Comparison of ENCODE assay signal across 8 cellular contexts in the genomic region with DNA sequence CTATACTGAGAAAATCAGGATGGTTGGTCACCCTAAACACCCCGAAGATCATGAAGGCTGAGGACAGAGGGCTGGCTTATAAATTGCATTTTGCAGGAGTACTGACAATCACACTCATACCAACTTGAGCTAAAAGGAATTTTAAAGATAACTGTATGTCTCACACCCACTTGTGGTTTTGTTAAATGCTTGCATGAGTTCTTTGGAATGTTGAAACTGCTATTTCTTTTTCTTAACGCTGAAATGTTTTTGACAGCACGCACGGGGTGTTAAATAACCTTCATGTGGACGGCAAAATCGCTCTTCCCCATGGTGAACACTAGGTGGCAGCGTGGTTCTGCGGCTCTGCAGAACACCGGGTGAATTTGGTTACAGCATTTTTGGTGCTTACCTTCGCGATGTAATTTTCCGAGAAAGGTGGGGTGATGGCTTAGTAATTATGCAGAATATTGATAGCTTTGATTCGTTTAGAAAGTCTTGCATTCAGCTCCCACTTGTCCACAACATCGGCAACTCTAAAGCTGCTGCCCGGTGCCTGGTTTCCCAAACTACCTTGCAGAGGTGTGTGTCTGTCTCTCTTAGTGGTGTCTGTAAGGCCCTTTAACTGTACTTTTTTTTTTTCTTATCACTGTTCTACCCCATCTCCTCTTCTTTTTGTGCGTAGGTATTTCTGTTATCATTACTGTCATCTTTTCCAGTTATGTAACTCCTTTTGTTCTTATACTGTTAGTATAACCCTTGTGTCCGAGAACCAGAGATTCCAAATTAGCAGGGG. TPM values are rescaled to one million over a fixed set of nuclear protein-coding genes. Genes with fewer than 3 reads are reported as not detected.
DNase-seq lines count a peak whose midpoint lies in the region; ATAC-seq and TF ChIP-seq lines count a peak whose summit lies in the region.

No MANE protein-coding gene starts in this region.

- H3K27me3 ChIP-seq in aorta (ENCODE audit: control insufficient read depth in 1 of 2, insufficient read depth in 2 of 2, low read length in 1 of 2) = no peaks in the 10 kb centered on the region

- no peaks in the 10 kb centered on the region for H3K9me3 Mint-ChIP-seq in activated naive CD4-positive, alpha-beta T cell treated with anti-CD3 and anti-CD28 coated beads for 36 hours

- DNase-seq in NCI-H510A treated with DMSO at 0.1 percent for 48 hours (lab: John Stamatoyannopoulos, UW) = peak; percentile 55
- no peak for DNase-seq in NCI-H510A (lab: John Stamatoyannopoulos, UW)
- DNase-seq in LNCaP clone FGC (ENCODE audit: low read depth) = peak; percentile 10
- DNase-seq in SIG-M5 treated with dmso at 0.1 percent for 504 hours (lab: John Stamatoyannopoulos, UW; ENCODE audit: unreplicated experiment) = peak; percentile 61
- peak; percentile 63 for DNase-seq in activated naive CD4-positive, alpha-beta T cell treated with anti-CD3 and anti-CD28 coated beads for 36 hours
- peak; percentile 62 for DNase-seq in globus pallidus (ENCODE audit: low spot score)
- peak in 7 of 10 donors; percentile 42 to 94 (median 67) for DNase-seq in posterior cingulate gyrus
- DNase-seq in aorta = peak in 1 of 2 donors; percentile 65

- 19% methylated on average over 17 of the region's 17 CpGs for whole genome bisulfite sequencing in aorta, 2 donors

- intact Hi-C loops in activated naive CD4-positive, alpha-beta T cell treated with anti-CD3 and anti-CD28 coated beads for 36 hours (cut with micrococcal nuclease) = loop anchor here (1.0 to 5.0 kb wide), 7 partner anchors 56 to 810 kb away; a partner anchor contains a TSS
- intact Hi-C loops in posterior cingulate gyrus (cut with DNase I) (loop anchor here (1.0 to 5.0 kb wide), 4 partner anchors 56 to 515 kb away; no protein-coding TSS in a partner anchor), aorta (cut with DNase I) (loop anchor here (2.0 to 5.0 kb wide), 6 partner anchors 56 to 516 kb away; no protein-coding TSS in a partner anchor)

- no peaks in the 10 kb centered on the region for H3K36me3 Mint-ChIP-seq in activated naive CD4-positive, alpha-beta T cell treated with anti-CD3 and anti-CD28 coated beads for 36 hours (ENCODE audit: low read depth)

- no peak overlapping the region for H3K4me3 Mint-ChIP-seq in activated naive CD4-positive, alpha-beta T cell treated with anti-CD3 and anti-CD28 coated beads for 36 hours

- no peaks in the 10 kb centered on the region for H3K4me1 ChIP-seq in aorta (ENCODE audit: control insufficient read depth in 1 of 2, insufficient read depth in 2 of 2, low read length in 2 of 2)

- no peaks in the 10 kb centered on the region for H3K9me3 ChIP-seq in aorta (ENCODE audit: control insufficient read depth, low read length)

- no peaks in the 10 kb centered on the region for H3K36me3 ChIP-seq in aorta (ENCODE audit: control insufficient read depth in 1 of 2, insufficient read depth in 2 of 2, low read length in 1 of 2)

- no peak overlapping the region for H3K4me3 ChIP-seq in LNCaP clone FGC (ENCODE audit: low read depth, low read length)
- no peak overlapping the region for H3K4me3 ChIP-seq in aorta (ENCODE audit: low read length in 2 of 2)

- peak; percentile 70 for ATAC-seq in aorta (ENCODE audit: low FRiP score)

- H3K27ac ChIP-seq in aorta (ENCODE audit: low read depth in 1 of 2, low read length in 2 of 2) = no peak overlapping the region

- H3K27me3 Mint-ChIP-seq in activated naive CD4-positive, alpha-beta T cell treated with anti-CD3 and anti-CD28 coated beads for 36 hours (ENCODE audit: low read depth) = peaks cover 10% of the 10 kb centered on the region

- H3K4me1 Mint-ChIP-seq in activated naive CD4-positive, alpha-beta T cell treated with anti-CD3 and anti-CD28 coated beads for 36 hours (ENCODE audit: low read depth) = peaks cover 3% of the 10 kb centered on the region

- TF ChIP-seq CTCF in LNCaP clone FGC (IDR thresholded peaks at IDR 0.05; ENCODE audit: control insufficient read depth, extremely low read depth, insufficient read depth) = peak; percentile 99

- CTCF ChIA-PET in activated naive CD4-positive, alpha-beta T cell treated with anti-CD3 and anti-CD28 coated beads for 36 hours (lab: Charles Lee) = interaction anchor here (0.7 to 5.0 kb wide), 14 partner anchors 10 to 810 kb away, joined by 3 to 59 read pairs (median 5); no protein-coding TSS in a partner anchor

- H3K27ac Mint-ChIP-seq in activated naive CD4-positive, alpha-beta T cell treated with anti-CD3 and anti-CD28 coated beads for 36 hours = no peak overlapping the region

RNA-seq across cellular contexts. Expression of a gene that starts 51.7 kb away (rescaled TPM):
- under 1 TPM in 1 of 2 experiments, not detected in 1; 0.14 TPM for total RNA-seq in activated naive CD4-positive, alpha-beta T cell treated with anti-CD3 and anti-CD28 coated beads for 36 hours
- total RNA-seq in aorta = 10 to 100 TPM in 1 of 2 donors, 1 to 10 TPM in 1; 7.5 to 16.2 TPM
- polyA plus RNA-seq in aorta = 1 to 10 TPM in 1 of 2 donors, under 1 TPM in 1; 0.63 to 2.3 TPM

Comparison
In these comparisons a context has a peak if more than half of its experiments do, and no peak if none do; other contexts are left out.
1. RNA of a gene that starts 51.7 kb away (total RNA-seq): 7.5 to 16.2 TPM in aorta; 0.14 TPM in activated naive CD4-positive, alpha-beta T cell treated with anti-CD3 and anti-CD28 coated beads for 36 hours; every median in the first group is over 4 times any median in the second.